9 cellular contexts compared by ENCODE assay signal in the genomic region with DNA sequence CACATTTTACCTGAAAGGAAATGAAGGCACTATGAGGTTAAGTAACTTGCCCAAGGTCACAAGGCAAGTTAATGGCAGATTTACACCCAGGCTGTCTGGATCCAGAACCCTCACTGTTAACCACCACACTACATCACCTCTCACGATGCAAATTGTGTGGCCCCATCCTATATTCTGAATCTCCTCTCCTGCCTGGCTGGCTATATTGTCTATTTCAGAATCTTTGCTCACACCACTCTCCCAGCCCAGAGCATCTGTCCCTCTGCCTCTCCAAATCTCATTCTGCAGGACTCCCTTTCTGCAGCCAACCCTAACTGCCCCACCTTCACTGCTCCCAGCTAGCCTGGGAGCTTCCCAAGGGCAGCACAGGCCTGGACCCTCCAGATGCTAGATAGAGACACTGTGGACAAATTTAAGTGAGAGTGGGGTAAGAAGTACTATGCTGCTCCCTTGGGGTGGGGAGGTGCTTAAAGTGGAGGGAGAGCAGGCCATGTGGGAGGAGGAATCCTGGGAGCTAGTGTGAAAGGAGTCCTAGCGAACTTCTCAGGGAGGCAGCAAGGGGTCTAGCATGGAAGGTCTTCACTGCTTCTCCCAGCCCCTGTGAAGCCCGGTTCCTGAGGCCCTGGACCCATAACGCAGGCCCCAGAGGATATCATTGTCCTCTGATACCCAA. TPM values are rescaled to one million over a fixed set of nuclear protein-coding genes. Genes with fewer than 3 reads are reported as not detected.
DNase-seq lines count a peak whose midpoint lies in the region; ATAC-seq and TF ChIP-seq lines count a peak whose summit lies in the region.
"Had no signal": no experiment of that assay in that cellular context is flagged by ENCODE, and none has a peak within 500 bp of the region (broad histone marks: within the 10 kb centered on the region; RNA-seq: fewer than 3 reads in every experiment).

No MANE protein-coding gene starts in this region.

- H3K27me3 Mint-ChIP-seq in activated CD4-positive, alpha-beta T cell treated with anti-CD3 and anti-CD28 coated beads for 36 hours = no peaks in the 10 kb centered on the region
- H3K27me3 Mint-ChIP-seq in nephron (ENCODE audit: low read depth) = peaks cover 3% of the 10 kb centered on the region

- TF ChIP-seq CTCF in epithelial cell of proximal tubule (conservative IDR thresholded peaks at IDR 0.05; ENCODE audit: low read depth, low read length) (no peak), nephron (IDR thresholded peaks at IDR 0.05; ENCODE audit: unreplicated experiment in 3 of 3) (no peak)

- H3K4me3 Mint-ChIP-seq in activated CD4-positive, alpha-beta T cell treated with anti-CD3 and anti-CD28 coated beads for 36 hours = peak overlapping the region; percentile 85
- peak overlapping the region; percentile 97 to 98 (median 97) for H3K4me3 Mint-ChIP-seq in nephron

- H3K9me3 Mint-ChIP-seq in activated CD4-positive, alpha-beta T cell treated with anti-CD3 and anti-CD28 coated beads for 36 hours (ENCODE audit: low read depth) = no peaks in the 10 kb centered on the region
- no peaks in the 10 kb centered on the region for H3K9me3 Mint-ChIP-seq in nephron

- peaks cover 45% of the 10 kb centered on the region for H3K4me1 Mint-ChIP-seq in activated CD4-positive, alpha-beta T cell treated with anti-CD3 and anti-CD28 coated beads for 36 hours
- H3K4me1 Mint-ChIP-seq in nephron = peaks cover 32% of the 10 kb centered on the region

- peak overlapping the region; percentile 95 for H3K4me3 ChIP-seq in epithelial cell of proximal tubule (ENCODE audit: low read depth, low read length)

- no peak for ATAC-seq in activated CD4-positive, alpha-beta T cell treated with anti-CD3 and anti-CD28 coated beads for 36 hours
- ATAC-seq in GM18517 (IDR thresholded peaks at IDR 0.05; ENCODE audit: unreplicated experiment) = no peak
- ATAC-seq in HG02973 (IDR thresholded peaks at IDR 0.05; ENCODE audit: unreplicated experiment) = no peak
- ATAC-seq in HG03045 (IDR thresholded peaks at IDR 0.05; ENCODE audit: unreplicated experiment) = no peak

- H3K36me3 Mint-ChIP-seq in activated CD4-positive, alpha-beta T cell treated with anti-CD3 and anti-CD28 coated beads for 36 hours (ENCODE audit: low read depth) = peaks cover 2% of the 10 kb centered on the region
- no peaks in the 10 kb centered on the region for H3K36me3 Mint-ChIP-seq in nephron (ENCODE audit: low read depth)

- peak; percentile 24 for DNase-seq in activated CD4-positive, alpha-beta T cell treated with anti-CD3 and anti-CD28 coated beads for 36 hours
- no peak for DNase-seq in activated CD4-positive, alpha-beta T cell treated with anti-CD3 and anti-CD28 coated beads, Interleukin-2, amount 50 U/mL, for 1 hour
- DNase-seq in RPMI7951 (ENCODE audit: low read depth) = peak; percentile 38
- DNase-seq in epithelial cell of proximal tubule (ENCODE audit: low read depth) = no peak

- POLR2A ChIA-PET in activated CD4-positive, alpha-beta T cell treated with anti-CD3 and anti-CD28 coated beads for 36 hours (lab: Charles Lee) = interaction anchor here (0.7 to 1.7 kb wide), 5 partner anchors 9 to 32 kb away, joined by 3 to 27 read pairs (median 5); a partner anchor contains a TSS

- intact Hi-C loops in activated CD4-positive, alpha-beta T cell treated with anti-CD3 and anti-CD28 coated beads for 36 hours (cut with DNase I, micrococcal nuclease) = loop anchor here (1.0 to 10.0 kb wide), 12 partner anchors 10 to 963 kb away; a partner anchor contains a TSS

- CTCF ChIA-PET in activated CD4-positive, alpha-beta T cell treated with anti-CD3 and anti-CD28 coated beads for 36 hours (lab: Charles Lee) = interaction anchor here (0.6 to 3.7 kb wide), 11 partner anchors 10 to 262 kb away, joined by 3 to 35 read pairs (median 4); a partner anchor contains a TSS

- H3K27ac Mint-ChIP-seq in activated CD4-positive, alpha-beta T cell treated with anti-CD3 and anti-CD28 coated beads for 36 hours = peak overlapping the region; percentile 94
- peak overlapping the region; percentile 89 to 96 (median 91) for H3K27ac Mint-ChIP-seq in nephron

RNA-seq across cellular contexts. Expression of a gene that starts 0.8 kb away (rescaled TPM):
- 10 to 100 TPM; 60.8 to 72.7 TPM for total RNA-seq in activated CD4-positive, alpha-beta T cell treated with anti-CD3 and anti-CD28 coated beads for 36 hours
- 43.4 and 53.6 TPM in 2 replicates for total RNA-seq in RPMI7951 (2014; rRNA removed; shearing (Covaris generic))
- 77.8 and 98.5 TPM in 2 replicates for total RNA-seq in epithelial cell of proximal tubule

RNA-seq across cellular contexts. Expression of a gene that starts 11.0 kb away (rescaled TPM):
- 10 to 100 TPM in 1 of 2 experiments, 1 to 10 TPM in 1; 5.4 to 11.9 TPM for total RNA-seq in activated CD4-positive, alpha-beta T cell treated with anti-CD3 and anti-CD28 coated beads for 36 hours
- total RNA-seq in RPMI7951 (2014; rRNA removed; shearing (Covaris generic)) = 5.3 and 6.1 TPM in 2 replicates
- 23.8 and 34.6 TPM in 2 replicates for total RNA-seq in epithelial cell of proximal tubule

RNA-seq across cellular contexts. Expression of a gene that starts 13.0 kb away (rescaled TPM):
- total RNA-seq in activated CD4-positive, alpha-beta T cell treated with anti-CD3 and anti-CD28 coated beads for 36 hours = 10 to 100 TPM in 1 of 2 experiments, 1 to 10 TPM in 1; 9.1 to 11.2 TPM
- total RNA-seq in RPMI7951 (2014; rRNA removed; shearing (Covaris generic)) = 0.24 and 1.5 TPM in 2 replicates
- 0.43 and 0.52 TPM in 2 replicates for total RNA-seq in epithelial cell of proximal tubule

RNA-seq across cellular contexts. Expression of a gene that starts 19.8 kb away (rescaled TPM):
- total RNA-seq in activated CD4-positive, alpha-beta T cell treated with anti-CD3 and anti-CD28 coated beads for 36 hours = under 1 TPM; 0.27 to 0.32 TPM
- not detected in 2 replicates for total RNA-seq in RPMI7951 (2014; rRNA removed; shearing (Covaris generic))
- total RNA-seq in epithelial cell of proximal tubule = 2.2 and 10.3 TPM in 2 replicates
- total RNA-seq: glomerular endothelial cell had no signal

RNA-seq across cellular contexts. Expression of a gene that starts 36.1 kb away (rescaled TPM):
- 100 to 1,000 TPM; 228 to 238 TPM for total RNA-seq in activated CD4-positive, alpha-beta T cell treated with anti-CD3 and anti-CD28 coated beads for 36 hours
- total RNA-seq in RPMI7951 (2014; rRNA removed; shearing (Covaris generic)) = 19.9 and 28.9 TPM in 2 replicates
- 73.9 and 84.9 TPM in 2 replicates for total RNA-seq in epithelial cell of proximal tubule

Comparison
In these comparisons a context has a peak if more than half of its experiments do, and no peak if none do; other contexts are left out.
1. DNase-seq: peak in activated CD4-positive, alpha-beta T cell treated with anti-CD3 and anti-CD28 coated beads for 36 hours (single experiment) and RPMI7951 (single experiment); none in activated CD4-positive, alpha-beta T cell treated with anti-CD3 and anti-CD28 coated beads, Interleukin-2, amount 50 U/mL, for 1 hour (single experiment) and epithelial cell of proximal tubule (single experiment).